Comparison of ENCODE assay signal across 21 cellular contexts in genomic region chr1:15453773-15454172, GRCh38. TPM values are rescaled to one million over a fixed set of nuclear protein-coding genes. Genes with fewer than 3 reads are reported as not detected.
DNase-seq lines count a peak whose midpoint lies in the region; FAIRE-seq and TF ChIP-seq lines count a peak whose summit lies in the region.
"Had no signal": no experiment of that assay in that cellular context is flagged by ENCODE, and none has a peak within 500 bp of the region (broad histone marks: within the 10 kb centered on the region; RNA-seq: fewer than 3 reads in every experiment).

No MANE protein-coding gene starts in this region.

- H3K36me3 Mint-ChIP-seq in astrocyte (ENCODE audit: low read depth, unreplicated experiment) = no peaks in the 10 kb centered on the region
- H3K36me3 Mint-ChIP-seq: CD14-positive monocyte had no signal

- no peaks in the 10 kb centered on the region for H3K9me3 ChIP-seq in astrocyte (ENCODE audit: insufficient read depth, low read depth, low read length)
- no peaks in the 10 kb centered on the region for H3K9me3 ChIP-seq in hepatocyte (ENCODE audit: low read depth)
- H3K9me3 ChIP-seq: Caco-2 had no signal

- peaks cover 5% of the 10 kb centered on the region for H3K27me3 Mint-ChIP-seq in astrocyte (ENCODE audit: low read depth, unreplicated experiment)

- H2AFZ ChIP-seq in astrocyte (ENCODE audit: low read depth, low read length) = no peak overlapping the region
- no peak overlapping the region for H2AFZ ChIP-seq in hepatocyte

- no peak overlapping the region for H3K27ac Mint-ChIP-seq in astrocyte (ENCODE audit: unreplicated experiment)
- H3K27ac Mint-ChIP-seq: HFFc6 had no signal

- H3K9me3 Mint-ChIP-seq in astrocyte (ENCODE audit: unreplicated experiment) = peaks cover 6% of the 10 kb centered on the region
- H3K9me3 Mint-ChIP-seq: HFFc6 had no signal

- peaks cover 11% of the 10 kb centered on the region for H3K4me1 ChIP-seq in astrocyte (ENCODE audit: insufficient read depth, low read length)
- peaks cover 6% of the 10 kb centered on the region for H3K4me1 ChIP-seq in hepatocyte (ENCODE audit: insufficient read depth)

- H3K79me2 ChIP-seq in astrocyte (ENCODE audit: insufficient read depth, low read length) = no peaks in the 10 kb centered on the region
- H3K79me2 ChIP-seq in hepatocyte = no peaks in the 10 kb centered on the region

- no peaks in the 10 kb centered on the region for H4K20me1 ChIP-seq in astrocyte (ENCODE audit: insufficient read depth, low read length)
- no peaks in the 10 kb centered on the region for H4K20me1 ChIP-seq in hepatocyte (ENCODE audit: insufficient read depth, poor library complexity, severe bottlenecking)

- H3K27me3 ChIP-seq in astrocyte (ENCODE audit: insufficient read depth, low read length) (no peaks in the 10 kb centered on the region), hepatocyte (no peaks in the 10 kb centered on the region)

- in situ Hi-C loops in G401 (cut with HindIII; ENCODE audit: low sequenced_read_pairs) = no loop called here

- no peak overlapping the region for H3K4me3 Mint-ChIP-seq in astrocyte (ENCODE audit: unreplicated experiment)
- H3K4me3 Mint-ChIP-seq: CD14-positive monocyte, HFFc6 had no signal

- H3K27ac ChIP-seq in astrocyte (ENCODE audit: low read depth, low read length) (peak overlapping the region; percentile 19), hepatocyte (peak overlapping the region; percentile 52)
- H3K27ac ChIP-seq: KMS-11 had no signal

- H3K4me1 Mint-ChIP-seq in astrocyte (ENCODE audit: low read depth, unreplicated experiment) = peaks cover 2% of the 10 kb centered on the region

- H3K9ac ChIP-seq in astrocyte (ENCODE audit: low read length) = peak overlapping the region; percentile 26
- H3K9ac ChIP-seq: KMS-11 had no signal

- peak overlapping the region; percentile 37 for H3K4me2 ChIP-seq in astrocyte (ENCODE audit: low read length)
- H3K4me2 ChIP-seq in hepatocyte = no peak overlapping the region
- H3K4me2 ChIP-seq: KMS-11 had no signal

- 82% methylated on average over 12 of the region's 12 CpGs for WGBS in hepatocyte (ENCODE audit: low lambda C conversion rate, missing lambda C conversion rate)

- no peak for TF ChIP-seq CTCF in astrocyte (IDR thresholded peaks at IDR 0.05; ENCODE audit: insufficient read depth, low read depth, low read length)
- no peak for TF ChIP-seq CTCF in hepatocyte (IDR thresholded peaks at IDR 0.05; ENCODE audit: poor library complexity)

- H3K4me3 ChIP-seq in astrocyte (ENCODE audit: insufficient read depth, low read depth, low read length) = no peak overlapping the region
- H3K4me3 ChIP-seq in hepatocyte = no peak overlapping the region

- H3K9me2 ChIP-seq in hepatocyte (replicated peaks; ENCODE audit: insufficient read depth) = no peaks in the 10 kb centered on the region

- H3K36me3 ChIP-seq in astrocyte (ENCODE audit: insufficient read depth, low read length) = no peaks in the 10 kb centered on the region
- H3K36me3 ChIP-seq in hepatocyte (replicated peaks; ENCODE audit: insufficient read depth, low read depth) = no peaks in the 10 kb centered on the region

- FAIRE-seq in astrocyte (lab: Jason Lieb, UNC) = no peak
- FAIRE-seq: H1 had no signal

- intact Hi-C loops in cardiac septum (cut with DNase I) = no loop called here

- DNase-seq in NCI-H82 (lab: John Stamatoyannopoulos, UW) (peak; percentile 26), NCI-H82 treated with DMSO at 0.1 percent for 48 hours (lab: John Stamatoyannopoulos, UW; ENCODE audit: unreplicated experiment) (no peak), astrocyte (ENCODE audit: low read depth) (no peak), hepatocyte (ENCODE audit: low spot score) (no peak), G401 (ENCODE audit: low spot score) (no peak), cardiac septum (ENCODE audit: low spot score) (no peak), NCI-H1417 (lab: John Stamatoyannopoulos, UW) (no peak), SHP77 (lab: John Stamatoyannopoulos, UW) (no peak)
- DNase-seq: 8988T, Caco-2, GF-D8, NCI-H1092, NCI-H1694, NCI-H774, SIG-M5 had no signal

RNA-seq across cellular contexts. Expression of gene CELA2A, which starts 2.8 kb away (rescaled TPM):
- total RNA-seq in astrocyte (not detected in 2 replicates), hepatocyte (2.2 and 9.5 TPM in 2 replicates), cardiac septum (not detected)
- 5.6 TPM in 2 replicates for polyA plus RNA-seq in hepatocyte
- not detected in 2 replicates for total RNA-seq in G401 (2014; rRNA removed; shearing (Covaris generic))
- total RNA-seq: Caco-2, H1, HFFc6, MCF 10A, NCI-H460 had no signal
- polyA plus RNA-seq: CD14-positive monocyte, H1 had no signal

RNA-seq across cellular contexts. Expression of gene CTRC, which starts 15.5 kb away (rescaled TPM):
- total RNA-seq in astrocyte (not detected in 2 replicates), hepatocyte (not detected in 2 replicates), cardiac septum (not detected)
- polyA plus RNA-seq in hepatocyte = 0.36 and 0.66 TPM in 2 replicates
- total RNA-seq in G401 (2014; rRNA removed; shearing (Covaris generic)) = not detected in 2 replicates
- total RNA-seq: Caco-2, HFFc6, MCF 10A, NCI-H460 had no signal
- polyA plus RNA-seq: CD14-positive monocyte, H1 had no signal

RNA-seq across cellular contexts. Expression of gene CELA2B, which starts 22.1 kb away (rescaled TPM):
- total RNA-seq in astrocyte (not detected in 2 replicates), hepatocyte (0.73 TPM in 1 of 2 replicates, not detected in the other), cardiac septum (not detected)
- polyA plus RNA-seq in hepatocyte = 1.4 TPM in 1 of 2 replicates, not detected in the other
- not detected in 2 replicates for total RNA-seq in G401 (2014; rRNA removed; shearing (Covaris generic))
- total RNA-seq: Caco-2, H1, HFFc6, MCF 10A, NCI-H460 had no signal
- polyA plus RNA-seq: CD14-positive monocyte, H1 had no signal

RNA-seq across cellular contexts. Expression of gene EFHD2, which starts 44.1 kb away (rescaled TPM):
- total RNA-seq in astrocyte (26.0 and 27.2 TPM in 2 replicates), hepatocyte (34.0 and 34.4 TPM in 2 replicates), cardiac septum (14.3 TPM)
- 63.7 and 67.5 TPM in 2 replicates for polyA plus RNA-seq in hepatocyte
- 52.5 and 60.2 TPM in 2 replicates for total RNA-seq in G401 (2014; rRNA removed; shearing (Covaris generic))
